In genomic region chr2:18410543-18410942, GRCh38 we compare ENCODE assay signal across 1 cellular context.
TF ChIP-seq lines count a peak whose summit lies in the region.

No MANE protein-coding gene starts in this region.

TF ChIP-seq in SK-N-SH, 30 proteins besides CTCF, POLR2A, EP300 and RAD21 (continued from another document):
- no peak for TF ChIP-seq ZBTB33 (IDR thresholded peaks at IDR 0.05; ENCODE audit: borderline replicate concordance, low read depth)
- TF ChIP-seq GABPA (IDR thresholded peaks at IDR 0.05; ENCODE audit: low read depth): no peak
- TF ChIP-seq TEAD4 (IDR thresholded peaks at IDR 0.05; ENCODE audit: borderline replicate concordance, insufficient read depth): no peak
- TF ChIP-seq PBX3 (IDR thresholded peaks at IDR 0.05): no peak
- TF ChIP-seq IRF3 (IDR thresholded peaks at IDR 0.05; ENCODE audit: low read depth, low read length): no peak
- no peak for TF ChIP-seq EZH2phosphoT487 (IDR thresholded peaks at IDR 0.05; ENCODE audit: borderline replicate concordance, low read depth)
- TF ChIP-seq MXI1 (IDR thresholded peaks at IDR 0.05; ENCODE audit: low read depth, low read length): no peak
- TF ChIP-seq CHD2 (IDR thresholded peaks at IDR 0.05; ENCODE audit: low read length, partially characterized antibody): no peak
- no peak for TF ChIP-seq TAF1 (IDR thresholded peaks at IDR 0.05; ENCODE audit: borderline replicate concordance, low read depth, low read length)
- TF ChIP-seq RCOR1 (IDR thresholded peaks at IDR 0.05; ENCODE audit: low read length): no peak
- no peak for TF ChIP-seq FOXJ3 (CRISPR knock-in tag; IDR thresholded peaks at IDR 0.05)
- no peak for TF ChIP-seq TCF12 (IDR thresholded peaks at IDR 0.05)
